Comparison of ENCODE assay signal across 27 cellular contexts in genomic region chr19:46887240-46887782, GRCh38. TPM values are rescaled to one million over a fixed set of nuclear protein-coding genes. Genes with fewer than 3 reads are reported as not detected.
A peak's percentile ranks its signal among the peaks of the same experiment; 100 is the strongest.
DNase-seq lines count a peak whose midpoint lies in the region; ATAC-seq, FAIRE-seq and TF ChIP-seq lines count a peak whose summit lies in the region.
"Had no signal": no experiment of that assay in that cellular context is flagged by ENCODE, and none has a peak within 500 bp of the region (broad histone marks: within the 10 kb centered on the region; RNA-seq: fewer than 3 reads in every experiment).

No MANE protein-coding gene starts in this region.

- H3K79me2 ChIP-seq in PC-3 (ENCODE audit: low read length) (peaks cover 80% of the 10 kb centered on the region), GM12878 (ENCODE audit: control insufficient read depth, insufficient read depth, low read length) (peaks cover 29% of the 10 kb centered on the region)

- in situ Hi-C loops in GM12878 (cut with MboI) = no loop called here

- TF ChIP-seq EP300 in GM12878 (IDR thresholded peaks at IDR 0.05; ENCODE audit: borderline replicate concordance in 1 of 2, control insufficient read depth in 1 of 2, low read depth in 2 of 2, low read length in 2 of 2) = no peak

- no peaks in the 10 kb centered on the region for H3F3A ChIP-seq in PC-3 (ENCODE audit: low read length, unreplicated experiment)

- H3K9ac ChIP-seq in PC-3 (ENCODE audit: low read length) (no peak overlapping the region), GM12878 (ENCODE audit: control insufficient read depth, insufficient read depth, low read length) (no peak overlapping the region)

- H3K27me3 Mint-ChIP-seq in progenitor cell of endocrine pancreas = no peaks in the 10 kb centered on the region
- H3K27me3 Mint-ChIP-seq: activated naive CD8-positive, alpha-beta T cell treated with anti-CD3 and anti-CD28 coated beads, Interleukin-2, amount 10 ng/mL, durations not matched to agents 7 days and 5 days; CD4-positive, alpha-beta T cell; naive B cell had no signal

- RAD21 ChIA-PET in GM12878 (lab: Charles Lee; ENCODE audit: unreplicated experiment) = no interaction called here

- H3K4me3 ChIP-seq in PC-3 (ENCODE audit: low read length) (no peak overlapping the region), GM12878 (no peak overlapping the region)
- H3K4me3 ChIP-seq: testis, uterus had no signal

- intact Hi-C loops in PC-3 (cut with micrococcal nuclease) (no loop called here), GM12878 (cut with micrococcal nuclease; ENCODE audit: unreplicated experiment) (no loop called here)

- 73% methylated on average over 5 of the region's 5 CpGs for WGBS in GM12878 (ENCODE audit: insufficient coverage, insufficient replicate concordance, low lambda C conversion rate, missing lambda C conversion rate)

- H3K36me3 Mint-ChIP-seq in progenitor cell of endocrine pancreas (ENCODE audit: insufficient read depth) = peaks cover 5% of the 10 kb centered on the region

- H3K36me3 ChIP-seq in PC-3 (ENCODE audit: low read depth, low read length) (no peaks in the 10 kb centered on the region), GM12878 (ENCODE audit: control insufficient read depth in 2 of 2, insufficient read depth in 2 of 2, low read length in 1 of 2) (no peaks in the 10 kb centered on the region)
- H3K36me3 ChIP-seq: uterus had no signal

- H3K4me2 ChIP-seq in PC-3 (ENCODE audit: low read length) (peak overlapping the region; percentile 50; the same call in 1 of the 2 replicates), GM12878 (ENCODE audit: control insufficient read depth, insufficient read depth) (peak overlapping the region; percentile 68)

- no peak for ATAC-seq in PC-3
- no peak for ATAC-seq in GM12878
- ATAC-seq in GM21526 (IDR thresholded peaks at IDR 0.05; ENCODE audit: low FRiP score, unreplicated experiment) = no peak
- ATAC-seq: left lobe of liver; SK-N-SH treated with all-trans-retinoic acid at 6 μM for 48 hours; stimulated activated naive CD8-positive, alpha-beta T cell treated with anti-CD3 and anti-CD28 coated beads, Interleukin-15, Interleukin-2, amounts not matched to agents 100 U/mL and 50 U/mL, for 24 hours had no signal

- no peak for TF ChIP-seq RAD21 in GM12878 (IDR thresholded peaks at IDR 0.05; ENCODE audit: insufficient read depth, low read depth, low read length)

- BruUV-seq in PC-3 (replicated peaks; lab: Mats Ljungman, UMichigan) (no TSS peak), GM12878 (replicated peaks; lab: Mats Ljungman, UMichigan) (no TSS peak)

- TF ChIP-seq CTCF in PC-3 (conservative IDR thresholded peaks at IDR 0.05; ENCODE audit: low read depth, low read length) = no peak
- TF ChIP-seq CTCF in GM12878 (IDR thresholded peaks at IDR 0.05 in 2 of 3, conservative IDR thresholded peaks at IDR 0.05 in 1 of 3; ENCODE audit: control insufficient read depth in 2 of 3, extremely low read depth in 1 of 3, insufficient read depth in 1 of 3, low read depth in 3 of 3, low read length in 3 of 3) = no peak
- no peak for TF ChIP-seq CTCF in progenitor cell of endocrine pancreas (IDR thresholded peaks at IDR 0.05; ENCODE audit: unreplicated experiment)
- TF ChIP-seq CTCF in GM10266 (IDR thresholded peaks at IDR 0.05; ENCODE audit: control insufficient read depth, insufficient read depth, low read depth, missing control alignments) = no peak

- H3K27ac ChIP-seq in PC-3 (ENCODE audit: low read length) (peak overlapping the region; percentile 50), GM12878 (ENCODE audit: control insufficient read depth, insufficient read depth) (peak overlapping the region; percentile 51)
- H3K27ac ChIP-seq: 22Rv1, testis, uterus had no signal

- no peaks in the 10 kb centered on the region for H4K20me1 ChIP-seq in PC-3 (ENCODE audit: low read length)
- no peaks in the 10 kb centered on the region; the same call in 1 of the 2 replicates for H4K20me1 ChIP-seq in GM12878 (ENCODE audit: control insufficient read depth, insufficient read depth)

- no peaks in the 10 kb centered on the region for H3K9me2 ChIP-seq in PC-3 (replicated peaks; ENCODE audit: low read length)

- H3K4me1 ChIP-seq in PC-3 (ENCODE audit: insufficient read depth, low read length) = peaks cover 40% of the 10 kb centered on the region
- peaks cover 13% of the 10 kb centered on the region for H3K4me1 ChIP-seq in GM12878 (ENCODE audit: control insufficient read depth, insufficient read depth, low read length)
- H3K4me1 ChIP-seq: uterus had no signal

- DNase-seq in SKM-1 treated with dmso at 0.1 percent for 144 hours (lab: John Stamatoyannopoulos, UW; ENCODE audit: unreplicated experiment) (peak; percentile 0), SKM-1 (lab: John Stamatoyannopoulos, UW; ENCODE audit: unreplicated experiment) (no peak), PC-3 (no peak), GM12878 (ENCODE audit: low read depth, low spot score) (no peak), progenitor cell of endocrine pancreas (ENCODE audit: low spot score, unreplicated experiment) (no peak), GM10266 (ENCODE audit: extremely low spot score) (no peak)
- no peak for DNase-seq in stimulated activated CD4-positive, alpha-beta T cell treated with anti-CD3 and anti-CD28 coated beads, Interleukin-2, amount 100 ng/mL, for 48 hours
- DNase-seq: activated CD4-positive, alpha-beta T cell treated with anti-CD3 and anti-CD28 coated beads, Interleukin-2, amount 50 U/mL, for 48 hours; activated CD4-positive, CD25-positive, alpha-beta regulatory T cell; activated CD8-positive, alpha-beta memory T cell treated with anti-CD3 and anti-CD28 coated beads, Interleukin-2, amount 50 U/mL, for 48 hours; activated naive CD8-positive, alpha-beta T cell treated with anti-CD3 and anti-CD28 coated beads, Interleukin-2, amount 10 ng/mL, durations not matched to agents 7 days and 5 days; CD4-positive, alpha-beta T cell; cerebellar nuclear complex; DMS 273 treated with DMSO at 0.1 percent for 48 hours; naive B cell; NCI-H1417; NCI-H2029 treated with DMSO at 0.1 percent for 48 hours; NCI-H345; stimulated activated naive CD8-positive, alpha-beta T cell treated with anti-CD3 and anti-CD28 coated beads, Interleukin-15, Interleukin-2, amounts not matched to agents 100 U/mL and 50 U/mL, for 24 hours; T-helper 9 cell; testis; uterus had no signal

- no peak for FAIRE-seq in GM12878 (lab: Jason Lieb, UNC)

- peaks cover 4% of the 10 kb centered on the region for H3K9me3 Mint-ChIP-seq in progenitor cell of endocrine pancreas (ENCODE audit: low read depth)
- H3K9me3 Mint-ChIP-seq: activated naive CD8-positive, alpha-beta T cell treated with anti-CD3 and anti-CD28 coated beads, Interleukin-2, amount 10 ng/mL, durations not matched to agents 7 days and 5 days; CD4-positive, alpha-beta T cell; naive B cell had no signal

- H2AFZ ChIP-seq in PC-3 (ENCODE audit: low read length) (no peak overlapping the region), GM12878 (ENCODE audit: control insufficient read depth, low read depth, low read length) (no peak overlapping the region)

- POLR2A ChIA-PET in PC-3 (lab: Charles Lee; ENCODE audit: unreplicated experiment) (no interaction called here), GM12878 (lab: Charles Lee) (interaction anchor here (0.7 kb wide), 1 partner anchor 23 kb away, joined by 4 read pairs; no protein-coding TSS in a partner anchor)

- no peak for TF ChIP-seq POLR2A in GM12878 (IDR thresholded peaks at IDR 0.05; ENCODE audit: low read depth, low read length)

- SMC1A ChIA-PET in GM12878 (lab: Charles Lee; ENCODE audit: uncharacterized antibody, unreplicated experiment) = interaction anchor here (1.0 kb wide), 1 partner anchor 18 kb away, joined by 5 read pairs; no protein-coding TSS in a partner anchor

- H3K4me3 Mint-ChIP-seq in progenitor cell of endocrine pancreas (ENCODE audit: low read depth) = no peak overlapping the region
- H3K4me3 Mint-ChIP-seq: activated naive CD8-positive, alpha-beta T cell treated with anti-CD3 and anti-CD28 coated beads, Interleukin-2, amount 10 ng/mL, durations not matched to agents 7 days and 5 days; CD4-positive, alpha-beta T cell; mesothelial cell of epicardium; naive B cell had no signal

- H3K27ac Mint-ChIP-seq in progenitor cell of endocrine pancreas = peak overlapping the region; percentile 0
- H3K27ac Mint-ChIP-seq: activated naive CD8-positive, alpha-beta T cell treated with anti-CD3 and anti-CD28 coated beads, Interleukin-2, amount 10 ng/mL, durations not matched to agents 7 days and 5 days; CD4-positive, alpha-beta T cell; mesothelial cell of epicardium had no signal

- CTCF ChIA-PET in PC-3 (lab: Charles Lee) = no interaction called here
- CTCF ChIA-PET in GM12878 (lab: Yijun Ruan, JAX) = interaction anchor here (1.5 kb wide), 1 partner anchor 43 kb away, joined by 3 read pairs; no protein-coding TSS in a partner anchor

- H3K4me1 Mint-ChIP-seq in progenitor cell of endocrine pancreas (ENCODE audit: low read depth) = peaks cover 18% of the 10 kb centered on the region

- H3K9me3 ChIP-seq in PC-3 (ENCODE audit: low read length) (no peaks in the 10 kb centered on the region), GM12878 (replicated peaks; ENCODE audit: control insufficient read depth, insufficient read depth, low read length) (no peaks in the 10 kb centered on the region)
- H3K9me3 ChIP-seq: testis, uterus had no signal

- no peaks in the 10 kb centered on the region for H3K27me3 ChIP-seq in PC-3 (ENCODE audit: low read length)
- H3K27me3 ChIP-seq in GM12878 (replicated peaks in 1 of 2; ENCODE audit: control insufficient read depth in 2 of 2, insufficient read depth in 2 of 2, low read length in 1 of 2) = no peaks in the 10 kb centered on the region
- H3K27me3 ChIP-seq: testis, uterus had no signal

RNA-seq across cellular contexts. Expression of gene ARHGAP35, which starts 26.5 kb away (rescaled TPM):
- total RNA-seq in PC-3 (2014; rRNA removed) (23.6 and 31.2 TPM in 2 replicates), GM12878 (2014; rRNA removed) (14.8 and 16.0 TPM in 2 replicates), GM12878 (2014; rRNA removed; fragmentation: Illumina TruSeq; extraction: Trizol) (16.2 and 17.6 TPM in 2 replicates), GM12878 (2021) (28.0 and 29.9 TPM in 2 replicates), progenitor cell of endocrine pancreas (84.9 and 86.0 TPM in 2 replicates)
- 43.6 and 43.9 TPM in 2 replicates for total RNA-seq in GM12878 (2013; cell fraction: nucleolus; rRNA removed)
- 6.8 TPM for polyA plus RNA-seq in GM12878 (2011; ENCODE audit: low read depth)
- polyA plus RNA-seq in GM12878 (2011; rRNA removed) (8.4 and 11.8 TPM in 2 replicates), GM12878 (2014; fragmentation: Illumina TruSeq; extraction: Trizol) (15.3 and 18.6 TPM in 2 replicates), GM12878 (2014; fragmentation: Nextera tagmentation; extraction: Ambion mirVana) (under 1 TPM; 0.85 to 0.95 TPM), GM12878 (2014; rRNA removed) (11.3 and 13.6 TPM in 2 replicates), GM12878 (2016; fragmentation: Nextera tagmentation; extraction: Ambion mirVana) (1 to 10 TPM; 5.7 to 6.1 TPM)
- polyA plus RNA-seq in GM12878 (2011; cell fraction: cytosol; rRNA removed) = 8.6 and 9.5 TPM in 2 replicates
- polyA plus RNA-seq in GM12878 (2011; cell fraction: nucleus; rRNA removed) = 13.4 and 16.9 TPM in 2 replicates
- polyA plus RNA-seq in GM12878 (2012) = 11.4 and 11.7 TPM in 2 replicates
- 27.0 and 31.1 TPM in 2 replicates for polyA minus RNA-seq in GM12878 (2011; rRNA and poly(A)+ RNA removed)
- 8.7 and 10.0 TPM in 2 replicates for polyA minus RNA-seq in GM12878 (2011; cell fraction: cytosol; rRNA and poly(A)+ RNA removed)
- polyA minus RNA-seq in GM12878 (2011; cell fraction: nucleus; rRNA and poly(A)+ RNA removed) = 15.5 and 23.9 TPM in 2 replicates

RNA-seq across cellular contexts. Expression of gene AP2S1, which starts 36.7 kb away (rescaled TPM):
- total RNA-seq in PC-3 (2014; rRNA removed) (245 and 330 TPM in 2 replicates), GM12878 (2014; rRNA removed) (141 and 144 TPM in 2 replicates), GM12878 (2014; rRNA removed; fragmentation: Illumina TruSeq; extraction: Trizol) (58.1 and 61.0 TPM in 2 replicates), GM12878 (2021) (121 and 140 TPM in 2 replicates), progenitor cell of endocrine pancreas (96.9 and 103 TPM in 2 replicates)
- total RNA-seq in GM12878 (2013; cell fraction: nucleolus; rRNA removed) = 6.9 and 13.7 TPM in 2 replicates
- 57.5 TPM for polyA plus RNA-seq in GM12878 (2011; ENCODE audit: low read depth)
- polyA plus RNA-seq in GM12878 (2011; rRNA removed) (65.3 and 87.2 TPM in 2 replicates), GM12878 (2014; fragmentation: Illumina TruSeq; extraction: Trizol) (29.3 and 50.5 TPM in 2 replicates), GM12878 (2014; fragmentation: Nextera tagmentation; extraction: Ambion mirVana) (10 to 100 TPM; 10.8 to 46.6 TPM), GM12878 (2014; rRNA removed) (144 and 167 TPM in 2 replicates), GM12878 (2016; fragmentation: Nextera tagmentation; extraction: Ambion mirVana) (100 to 1,000 TPM; 228 to 239 TPM)
- 109 and 141 TPM in 2 replicates for polyA plus RNA-seq in GM12878 (2011; cell fraction: cytosol; rRNA removed)
- 64.7 and 67.0 TPM in 2 replicates for polyA plus RNA-seq in GM12878 (2011; cell fraction: nucleus; rRNA removed)
- polyA plus RNA-seq in GM12878 (2012) = 78.2 and 89.1 TPM in 2 replicates
- polyA minus RNA-seq in GM12878 (2011; rRNA and poly(A)+ RNA removed) = 37.4 and 51.6 TPM in 2 replicates
- 31.5 and 43.0 TPM in 2 replicates for polyA minus RNA-seq in GM12878 (2011; cell fraction: cytosol; rRNA and poly(A)+ RNA removed)
- polyA minus RNA-seq in GM12878 (2011; cell fraction: nucleus; rRNA and poly(A)+ RNA removed) = 7.5 and 21.1 TPM in 2 replicates
